Comparison of ENCODE assay signal across 29 cellular contexts in genomic region chr1:239920214-239920613, GRCh38.
"Had no signal": no experiment of that assay in that cellular context is flagged by ENCODE, and none has a peak within 500 bp of the region (broad histone marks: within the 10 kb centered on the region; RNA-seq: fewer than 3 reads in every experiment).

No MANE protein-coding gene starts in this region.

- H3K4me3 Mint-ChIP-seq: stimulated activated effector memory CD8-positive, alpha-beta T cell treated with anti-CD3 and anti-CD28 coated beads, Interleukin-12 subunit alpha, Interleukin-12 subunit beta, amount 100 ng/mL, for 72 hours; stimulated activated memory B cell treated with anti-CD40 and anti-IgM and Interleukin-4, amounts not matched to agents 10 μg/mL and 1 μg/mL and 100 μg/mL, for 72 hours; stimulated activated naive B cell treated with anti-CD40 and anti-IgM and Interleukin-4, amounts not matched to agents 10 μg/mL and 1 μg/mL and 100 μg/mL, for 72 hours; stimulated activated naive CD8-positive, alpha-beta T cell treated with anti-CD3 and anti-CD28 coated beads, Interleukin-15, amount 100 ng/mL, for 72 hours; stimulated activated naive CD8-positive, alpha-beta T cell treated with anti-CD3 and anti-CD28 coated beads, Interleukin-15, Interleukin-2, amounts not matched to agents 100 ng/mL and 50 ng/mL, for 24 hours; type B pancreatic cell had no signal

- H3K27ac ChIP-seq: stomach, suprapubic skin, testis, thoracic aorta, thyroid gland, tibial artery, tibial nerve, transverse colon, upper lobe of left lung, upper lobe of right lung, uterus, vagina had no signal

- H3K27ac Mint-ChIP-seq: stimulated activated effector memory CD8-positive, alpha-beta T cell treated with anti-CD3 and anti-CD28 coated beads, Interleukin-12 subunit alpha, Interleukin-12 subunit beta, amount 100 ng/mL, for 72 hours; stimulated activated memory B cell treated with anti-CD40 and anti-IgM and Interleukin-4, amounts not matched to agents 10 μg/mL and 1 μg/mL and 100 μg/mL, for 72 hours; stimulated activated naive B cell treated with anti-CD40 and anti-IgM and Interleukin-4, amounts not matched to agents 10 μg/mL and 1 μg/mL and 100 μg/mL, for 72 hours; stimulated activated naive CD8-positive, alpha-beta T cell treated with anti-CD3 and anti-CD28 coated beads, Interleukin-15, amount 100 ng/mL, for 72 hours; stimulated activated naive CD8-positive, alpha-beta T cell treated with anti-CD3 and anti-CD28 coated beads, Interleukin-15, Interleukin-2, amounts not matched to agents 100 ng/mL and 50 ng/mL, for 24 hours; type B pancreatic cell had no signal

- FAIRE-seq: urothelium cell line had no signal

- H3K9me3 Mint-ChIP-seq: stimulated activated effector memory CD8-positive, alpha-beta T cell treated with anti-CD3 and anti-CD28 coated beads, Interleukin-12 subunit alpha, Interleukin-12 subunit beta, amount 100 ng/mL, for 72 hours; stimulated activated naive CD8-positive, alpha-beta T cell treated with anti-CD3 and anti-CD28 coated beads, Interleukin-15, amount 100 ng/mL, for 72 hours; stimulated activated naive CD8-positive, alpha-beta T cell treated with anti-CD3 and anti-CD28 coated beads, Interleukin-15, Interleukin-2, amounts not matched to agents 100 ng/mL and 50 ng/mL, for 24 hours had no signal

- H3K27me3 Mint-ChIP-seq: stimulated activated memory B cell treated with anti-CD40 and anti-IgM and Interleukin-4, amounts not matched to agents 10 μg/mL and 1 μg/mL and 100 μg/mL, for 72 hours; stimulated activated naive B cell treated with anti-CD40 and anti-IgM and Interleukin-4, amounts not matched to agents 10 μg/mL and 1 μg/mL and 100 μg/mL, for 72 hours had no signal

- H3K36me3 ChIP-seq: stomach, suprapubic skin, thoracic aorta, thyroid gland, tibial artery, tibial nerve, transverse colon, upper lobe of left lung, upper lobe of right lung, uterus, vagina had no signal

- DNase-seq: stimulated activated CD4-positive, alpha-beta T cell treated with anti-CD3 and anti-CD28 coated beads, Interleukin-2, amount 100 ng/mL, for 48 hours; stimulated activated CD4-positive, alpha-beta T cell treated with anti-CD3 and anti-CD28 coated beads, Interleukin-4, amount 100 ng/mL, for 1 hour; stimulated activated CD4-positive, alpha-beta T cell treated with anti-CD3 and anti-CD28 coated beads, Interleukin-4, amount 100 ng/mL, for 24 hours; stimulated activated CD4-positive, alpha-beta T cell treated with anti-CD3 and anti-CD28 coated beads, Interleukin-4, amount 100 ng/mL, for 4 hours; stimulated activated CD8-positive, alpha-beta memory T cell treated with anti-CD3 and anti-CD28 coated beads, Interleukin-4, amount 100 ng/mL, for 48 hours; stimulated activated naive B cell treated with anti-CD40 and anti-IgM and Interleukin-4, amounts not matched to agents 10 μg/mL and 1 μg/mL and 100 μg/mL, for 72 hours; stimulated activated naive CD4-positive, alpha-beta T cell; stimulated activated naive CD4-positive, alpha-beta T cell treated with Interleukin-2 at 50 U/mL for 16 hours; stimulated activated naive CD8-positive, alpha-beta T cell treated with anti-CD3 and anti-CD28 coated beads, Interleukin-15, amount 100 ng/mL, for 72 hours; stimulated activated naive CD8-positive, alpha-beta T cell treated with anti-CD3 and anti-CD28 coated beads, Interleukin-15, Interleukin-2, amounts not matched to agents 100 U/mL and 50 U/mL, for 24 hours; stomach; substantia nigra; testis; thyroid gland; tibial artery; transverse colon; trophoblast cell; upper lobe of left lung; upper lobe of right lung; uterus had no signal

- H3K36me3 Mint-ChIP-seq: stimulated activated effector memory CD8-positive, alpha-beta T cell treated with anti-CD3 and anti-CD28 coated beads, Interleukin-12 subunit alpha, Interleukin-12 subunit beta, amount 100 ng/mL, for 72 hours; stimulated activated memory B cell treated with anti-CD40 and anti-IgM and Interleukin-4, amounts not matched to agents 10 μg/mL and 1 μg/mL and 100 μg/mL, for 72 hours; stimulated activated naive B cell treated with anti-CD40 and anti-IgM and Interleukin-4, amounts not matched to agents 10 μg/mL and 1 μg/mL and 100 μg/mL, for 72 hours; type B pancreatic cell had no signal

- H3K9me3 ChIP-seq: suprapubic skin, testis, thoracic aorta, thyroid gland, tibial artery, tibial nerve, transverse colon, upper lobe of left lung, upper lobe of right lung, uterus, vagina had no signal

- H3K4me1 Mint-ChIP-seq: stimulated activated memory B cell treated with anti-CD40 and anti-IgM and Interleukin-4, amounts not matched to agents 10 μg/mL and 1 μg/mL and 100 μg/mL, for 72 hours; stimulated activated naive B cell treated with anti-CD40 and anti-IgM and Interleukin-4, amounts not matched to agents 10 μg/mL and 1 μg/mL and 100 μg/mL, for 72 hours had no signal

- H3K4me1 ChIP-seq: testis, thyroid gland, tibial artery, transverse colon, upper lobe of left lung, upper lobe of right lung, uterus, vagina had no signal

- H3K27me3 ChIP-seq: stomach, suprapubic skin, testis, thyroid gland, tibial artery, transverse colon, upper lobe of left lung, upper lobe of right lung, uterus, vagina had no signal

- H3K4me3 ChIP-seq: stomach, suprapubic skin, testis, thoracic aorta, thyroid gland, tibial artery, tibial nerve, transverse colon, upper lobe of left lung, upper lobe of right lung, uterus, vagina had no signal
